ENCODE assay signal across 8 cellular contexts in genomic region chr16:2520784-2521577, GRCh38. TPM values are rescaled to one million over a fixed set of nuclear protein-coding genes. Genes with fewer than 3 reads are reported as not detected.
DNase-seq lines count a peak whose midpoint lies in the region; ATAC-seq and TF ChIP-seq lines count a peak whose summit lies in the region.

No MANE protein-coding gene starts in this region.

- TF ChIP-seq CTCF in heart right ventricle (IDR thresholded peaks at IDR 0.05) = no peak

- peaks cover 38 to 53% (median 48%) of the 10 kb centered on the region in 9 donors for H3K4me1 ChIP-seq in heart right ventricle

- peak overlapping the region; percentile 22 to 74 (median 62) for H3K4me3 ChIP-seq in heart right ventricle

- H3K27me3 ChIP-seq in heart right ventricle = no peaks in the 10 kb centered on the region

- 20 to 24% methylated on average over 38 to 42 of the region's 42 CpGs for WGBS in heart right ventricle, 2 donors

- peaks cover 0 to 54% (median 5%) of the 10 kb centered on the region in 9 donors for H3K36me3 ChIP-seq in heart right ventricle

- intact Hi-C loops in heart right ventricle (cut with DNase I) = no loop called here

- no peaks in the 10 kb centered on the region for H3K9me3 ChIP-seq in heart right ventricle

- H3K27ac ChIP-seq in heart right ventricle = peak overlapping the region in 9 of 10 donors; percentile 19 to 91 (median 83)

- ATAC-seq in GM19328 (IDR thresholded peaks at IDR 0.05; ENCODE audit: unreplicated experiment) = peak; percentile 18
- ATAC-seq in heart right ventricle = no peak

- peak; percentile 19 for DNase-seq in NOMO-1 treated with DMSO at 0.1 percent for 48 hours (lab: John Stamatoyannopoulos, UW; ENCODE audit: unreplicated experiment)
- peak; percentile 41 for DNase-seq in activated gamma-delta T cell treated with anti-CD3 and anti-CD28 coated beads, Interleukin-2, amount 50 U/mL, for 16 hours (ENCODE audit: low read depth)
- peak; percentile 9 to 30 for DNase-seq in heart right ventricle
- peak; percentile 29 for DNase-seq in retina
- no peak for DNase-seq in NCI-H1694 (lab: John Stamatoyannopoulos, UW)
- no peak for DNase-seq in anterior cingulate cortex (lab: John Stamatoyannopoulos, UW)
- DNase-seq in foreskin melanocyte = no peak

RNA-seq across cellular contexts. Expression of gene AMDHD2, which starts 0.8 kb away (rescaled TPM):
- 10 to 100 TPM in 5 of 10 donors, 1 to 10 TPM in 5; 7.1 to 20.1 (median 9.4) TPM for total RNA-seq in heart right ventricle
- 10 to 100 TPM; 12.2 to 20.8 TPM for polyA plus RNA-seq in heart right ventricle

RNA-seq across cellular contexts. Expression of gene ATP6V0C, which starts 7.2 kb away (rescaled TPM):
- 100 to 1,000 TPM; 104 to 209 (median 130) TPM for total RNA-seq in heart right ventricle
- polyA plus RNA-seq in heart right ventricle = 100 to 1,000 TPM in 1 of 2 donors, 10 to 100 TPM in 1; 58.5 to 243 TPM

RNA-seq across cellular contexts. Expression of gene CEMP1, which starts 10.2 kb away (rescaled TPM):
- total RNA-seq in heart right ventricle = not detected
- polyA plus RNA-seq in heart right ventricle = under 1 TPM; 0.20 to 0.44 TPM

RNA-seq across cellular contexts. Expression of gene PDPK1, which starts 16.8 kb away (rescaled TPM):
- 10 to 100 TPM; 31.3 to 47.7 (median 38.3) TPM for total RNA-seq in heart right ventricle
- polyA plus RNA-seq in heart right ventricle = 10 to 100 TPM; 11.0 to 17.4 TPM

RNA-seq across cellular contexts. Expression of gene TBC1D24, which starts 46.1 kb away (rescaled TPM):
- total RNA-seq in heart right ventricle = 10 to 100 TPM in 4 of 10 donors, 1 to 10 TPM in 6; 6.2 to 14.9 (median 9.2) TPM
- 1 to 10 TPM; 3.4 to 5.4 TPM for polyA plus RNA-seq in heart right ventricle

Comparison
In these comparisons a context has a peak if more than half of its experiments do, and no peak if none do; other contexts are left out.
1. DNase-seq: peak in NOMO-1 treated with DMSO at 0.1 percent for 48 hours (single experiment), activated gamma-delta T cell treated with anti-CD3 and anti-CD28 coated beads, Interleukin-2, amount 50 U/mL, for 16 hours (single experiment), heart right ventricle (2 of 2) and retina (single experiment); none in NCI-H1694 (single experiment), anterior cingulate cortex (0 of 58) and foreskin melanocyte (single experiment).